ENCODE assay signal across 31 cellular contexts in the genomic region with DNA sequence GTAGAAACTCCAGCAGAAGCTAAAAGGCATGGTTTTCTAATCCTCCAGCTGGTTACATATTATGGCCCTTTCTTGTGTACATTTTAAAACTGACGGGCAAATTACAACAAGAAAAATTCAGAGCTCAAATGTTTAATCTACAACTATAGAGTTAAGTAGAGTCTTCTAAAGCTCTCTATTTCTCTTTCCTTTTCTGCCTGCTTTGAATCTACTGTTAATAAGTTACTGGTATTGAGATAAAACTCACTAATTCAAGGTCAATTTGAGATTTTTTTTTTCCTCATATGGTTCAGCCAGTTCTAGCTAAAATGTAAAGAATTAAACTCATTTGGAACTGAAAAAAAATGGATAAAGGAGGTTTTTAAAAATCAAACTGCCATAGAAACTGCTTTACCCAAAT. TPM values are rescaled to one million over a fixed set of nuclear protein-coding genes. Genes with fewer than 3 reads are reported as not detected.
"Had no signal": no experiment of that assay in that cellular context is flagged by ENCODE, and none has a peak within 500 bp of the region (broad histone marks: within the 10 kb centered on the region; RNA-seq: fewer than 3 reads in every experiment).

No MANE protein-coding gene starts in this region.

- H3K9me3 ChIP-seq: suprapubic skin, testis, thoracic aorta, thyroid gland, transverse colon, upper lobe of left lung, upper lobe of right lung, uterus, vagina had no signal

- H3K4me1 ChIP-seq: stomach, suprapubic skin, testis, thyroid gland, tibial artery, tibial nerve, transverse colon, upper lobe of left lung, upper lobe of right lung, uterus, vagina had no signal

- H3K36me3 ChIP-seq: stomach, suprapubic skin, thoracic aorta, thyroid gland, tibial artery, transverse colon, upper lobe of left lung, upper lobe of right lung, uterus, vagina had no signal

- H3K4me3 ChIP-seq: stomach, suprapubic skin, testis, thoracic aorta, thyroid gland, tibial artery, tibial nerve, transverse colon, upper lobe of left lung, upper lobe of right lung, uterus, vagina had no signal

- ATAC-seq: stimulated activated effector memory CD8-positive, alpha-beta T cell treated with anti-CD3 and anti-CD28 coated beads, Interleukin-12 subunit alpha, Interleukin-12 subunit beta, amount 100 ng/mL, for 72 hours; stimulated activated memory B cell treated with anti-CD40 and anti-IgM and Interleukin-4, amounts not matched to agents 10 μg/mL and 1 μg/mL and 100 μg/mL, for 72 hours; stimulated activated naive B cell treated with anti-CD40 and anti-IgM and Interleukin-4, amounts not matched to agents 10 μg/mL and 1 μg/mL and 100 μg/mL, for 72 hours; stimulated activated naive CD8-positive, alpha-beta T cell treated with anti-CD3 and anti-CD28 coated beads, Interleukin-15, amount 100 ng/mL, for 72 hours; stimulated activated naive CD8-positive, alpha-beta T cell treated with anti-CD3 and anti-CD28 coated beads, Interleukin-15, Interleukin-2, amounts not matched to agents 100 U/mL and 50 U/mL, for 24 hours; upper lobe of right lung had no signal

- H3K27me3 ChIP-seq: stomach, suprapubic skin, testis, thyroid gland, tibial artery, tibial nerve, transverse colon, upper lobe of left lung, upper lobe of right lung, uterus, vagina had no signal

- H3K27ac ChIP-seq: suprapubic skin, testis, thoracic aorta, thyroid gland, tibial artery, tibial nerve, transverse colon, upper lobe of left lung, upper lobe of right lung, uterus, vagina had no signal

- DNase-seq: stimulated activated CD4-positive, alpha-beta T cell treated with anti-CD3 and anti-CD28 coated beads, Interleukin-2, amount 100 ng/mL, for 48 hours; stimulated activated CD4-positive, alpha-beta T cell treated with anti-CD3 and anti-CD28 coated beads, Interleukin-4, amount 100 ng/mL, for 1 hour; stimulated activated CD4-positive, alpha-beta T cell treated with anti-CD3 and anti-CD28 coated beads, Interleukin-4, amount 100 ng/mL, for 24 hours; stimulated activated CD4-positive, alpha-beta T cell treated with anti-CD3 and anti-CD28 coated beads, Interleukin-4, amount 100 ng/mL, for 4 hours; stimulated activated CD8-positive, alpha-beta memory T cell treated with anti-CD3 and anti-CD28 coated beads, Interleukin-4, amount 100 ng/mL, for 48 hours; stimulated activated naive B cell treated with anti-CD40 and anti-IgM and Interleukin-4, amounts not matched to agents 10 μg/mL and 1 μg/mL and 100 μg/mL, for 72 hours; stimulated activated naive CD4-positive, alpha-beta T cell; stimulated activated naive CD4-positive, alpha-beta T cell treated with Interleukin-2 at 50 U/mL for 16 hours; stimulated activated naive CD8-positive, alpha-beta T cell treated with anti-CD3 and anti-CD28 coated beads, Interleukin-15, amount 100 ng/mL, for 72 hours; stimulated activated naive CD8-positive, alpha-beta T cell treated with anti-CD3 and anti-CD28 coated beads, Interleukin-15, Interleukin-2, amounts not matched to agents 100 U/mL and 50 U/mL, for 24 hours; stomach; substantia nigra; testis; thyroid gland; tibial artery; transverse colon; trophoblast cell; upper lobe of left lung; upper lobe of right lung; uterus had no signal

- FAIRE-seq: urothelium cell line had no signal

RNA-seq across cellular contexts. Expression of gene PRSS37, which starts 1.6 kb away (rescaled TPM):
- total RNA-seq: stomach, subcutaneous adipose tissue, suprapubic skin, temporal lobe, thoracic aorta, thyroid gland, tibial nerve, transverse colon, upper lobe of left lung, upper lobe of right lung, ureter, urinary bladder, uterus, vagina had no signal
- polyA plus RNA-seq: stomach, urinary bladder had no signal
